Comparison of ENCODE assay signal across 11 cellular contexts in the genomic region with DNA sequence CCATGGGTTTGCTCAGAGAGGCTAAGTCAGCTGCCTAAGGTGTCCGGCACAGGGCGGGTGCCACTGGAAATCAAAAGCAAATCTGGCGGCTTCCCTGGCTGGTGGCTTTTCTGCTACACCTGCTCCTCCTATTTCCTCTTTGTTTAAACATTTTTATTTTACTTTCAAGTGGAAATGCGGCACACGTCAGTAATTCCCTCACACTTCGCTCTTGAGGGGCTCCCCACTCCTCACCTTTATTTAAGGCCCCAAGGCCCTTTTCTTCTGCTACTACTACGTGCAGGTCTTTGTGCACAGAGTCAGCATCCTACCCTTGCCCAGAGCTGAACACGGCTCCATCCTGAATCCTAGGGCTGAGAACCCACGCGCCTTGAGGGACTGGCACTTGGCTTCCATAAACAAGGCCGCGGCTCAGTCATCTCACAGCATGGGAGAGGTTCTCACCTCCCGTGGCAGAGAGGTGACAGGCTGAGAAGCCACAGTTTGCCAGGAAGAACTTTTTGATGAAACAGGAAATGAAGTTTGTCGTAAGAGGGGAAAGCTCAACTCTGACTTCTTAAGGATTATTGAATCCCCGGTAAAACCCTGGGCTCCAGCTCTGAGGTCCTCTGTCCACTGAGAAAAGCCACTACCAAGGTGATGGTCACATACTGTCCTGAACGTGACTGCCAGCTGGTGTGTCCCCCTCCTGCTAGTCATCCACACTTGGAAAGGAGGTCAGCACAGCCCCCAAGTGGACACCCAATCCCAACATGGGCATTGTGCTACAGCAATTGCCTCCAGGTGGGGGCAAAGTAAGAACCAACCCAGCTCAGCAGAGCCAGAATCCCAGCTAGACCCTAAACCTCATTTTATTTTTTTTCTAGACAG.
A peak's percentile ranks its signal among the peaks of the same experiment; 100 is the strongest.
DNase-seq lines count a peak whose midpoint lies in the region; ATAC-seq lines count a peak whose summit lies in the region.
"Had no signal": no experiment of that assay in that cellular context is flagged by ENCODE, and none has a peak within 500 bp of the region (broad histone marks: within the 10 kb centered on the region; RNA-seq: fewer than 3 reads in every experiment).

No MANE protein-coding gene starts in this region.

- H3K4me1 Mint-ChIP-seq in activated T-cell treated with anti-CD3 and anti-CD28 coated beads, Interleukin-2, amount 50 U/mL, for 24 hours (ENCODE audit: low read depth) = peaks cover 98% of the 10 kb centered on the region
- H3K4me1 Mint-ChIP-seq in memory B cell = peaks cover 41% of the 10 kb centered on the region

- H3K9me3 Mint-ChIP-seq in activated T-cell treated with anti-CD3 and anti-CD28 coated beads, Interleukin-2, amount 50 U/mL, for 24 hours = peaks cover 4% of the 10 kb centered on the region
- H3K9me3 Mint-ChIP-seq in memory B cell = peaks cover 2% of the 10 kb centered on the region

- H3K4me3 ChIP-seq in BLaER1 treated with 17β-estradiol and CSF1 and Interleukin-3, amounts not matched to agents 10 nM and 100 nM = 0 out of 20 replicates have a peak overlapping the region, but pooled peaks of 1 of the 10 experiments have one; percentile 2
- H3K4me3 ChIP-seq: colonic mucosa had no signal

- H3K9me3 ChIP-seq in BLaER1 treated with 17β-estradiol and CSF1 and Interleukin-3, amounts not matched to agents 10 nM and 100 nM (replicated peaks in 1 of 11) = no peaks in the 10 kb centered on the region
- no peaks in the 10 kb centered on the region for H3K9me3 ChIP-seq in KOPT-K1 (ENCODE audit: insufficient read depth, low read length, poor library complexity, severe bottlenecking)
- H3K9me3 ChIP-seq: colonic mucosa had no signal

- peaks cover 95% of the 10 kb centered on the region for H3K36me3 Mint-ChIP-seq in activated T-cell treated with anti-CD3 and anti-CD28 coated beads, Interleukin-2, amount 50 U/mL, for 24 hours (ENCODE audit: low read depth)
- H3K36me3 Mint-ChIP-seq in memory B cell = peaks cover 19% of the 10 kb centered on the region

- H3K27ac ChIP-seq in BLaER1 treated with 17β-estradiol and CSF1 and Interleukin-3, amounts not matched to agents 10 nM and 100 nM = peak overlapping the region in 8 of 11 experiments; percentile 30 to 91 (median 82); a peak in 14 of 22 replicates
- peak overlapping the region; percentile 12 for H3K27ac ChIP-seq in KOPT-K1 (ENCODE audit: low read depth, low read length, poor library complexity, severe bottlenecking)
- H3K27ac ChIP-seq: colonic mucosa had no signal

- peak overlapping the region; percentile 83 to 96 (median 93) for H3K4me2 ChIP-seq in BLaER1 treated with 17β-estradiol and CSF1 and Interleukin-3, amounts not matched to agents 10 nM and 100 nM

- H3K27me3 ChIP-seq in BLaER1 treated with 17β-estradiol and CSF1 and Interleukin-3, amounts not matched to agents 10 nM and 100 nM = no peaks in the 10 kb centered on the region
- H3K27me3 ChIP-seq: colonic mucosa had no signal

- H3K4me3 Mint-ChIP-seq in activated T-cell treated with anti-CD3 and anti-CD28 coated beads, Interleukin-2, amount 50 U/mL, for 24 hours = peak overlapping the region; percentile 44
- peak overlapping the region; percentile 47 for H3K4me3 Mint-ChIP-seq in memory B cell

- peak overlapping the region; percentile 94 for H3K27ac Mint-ChIP-seq in activated T-cell treated with anti-CD3 and anti-CD28 coated beads, Interleukin-2, amount 50 U/mL, for 24 hours
- peak overlapping the region; percentile 68 for H3K27ac Mint-ChIP-seq in memory B cell

- peaks cover 82 to 89% (median 87%) of the 10 kb centered on the region in 10 experiments for H3K4me1 ChIP-seq in BLaER1 treated with 17β-estradiol and CSF1 and Interleukin-3, amounts not matched to agents 10 nM and 100 nM
- H3K4me1 ChIP-seq: colonic mucosa had no signal

- peak overlapping the region in 3 of 11 experiments; percentile 0 to 74 (median 59); a peak in 5 of 22 replicates for H3K9ac ChIP-seq in BLaER1 treated with 17β-estradiol and CSF1 and Interleukin-3, amounts not matched to agents 10 nM and 100 nM

- no peaks in the 10 kb centered on the region for H3K27me3 Mint-ChIP-seq in activated T-cell treated with anti-CD3 and anti-CD28 coated beads, Interleukin-2, amount 50 U/mL, for 24 hours
- no peaks in the 10 kb centered on the region for H3K27me3 Mint-ChIP-seq in memory B cell

- peaks cover 0 to 4% (median 0%) of the 10 kb centered on the region in 11 experiments; a peak in 2 of 22 replicates for H4K20me1 ChIP-seq in BLaER1 treated with 17β-estradiol and CSF1 and Interleukin-3, amounts not matched to agents 10 nM and 100 nM

- ATAC-seq in memory B cell (ENCODE audit: low read depth) (peak; percentile 14), GM19467 (IDR thresholded peaks at IDR 0.05; ENCODE audit: unreplicated experiment) (no peak)

- H3K36me3 ChIP-seq in BLaER1 treated with 17β-estradiol and CSF1 and Interleukin-3, amounts not matched to agents 10 nM and 100 nM = no peaks in the 10 kb centered on the region
- H3K36me3 ChIP-seq in KOPT-K1 (ENCODE audit: insufficient read depth, low read length) = peaks cover 6% of the 10 kb centered on the region; the same call in 1 of the 2 replicates
- H3K36me3 ChIP-seq: colonic mucosa had no signal

- DNase-seq in activated T-cell treated with anti-CD3 and anti-CD28 coated beads, Interleukin-2, amount 50 U/mL, for 24 hours = peak; percentile 64
- DNase-seq in memory B cell (ENCODE audit: low spot score in 2 of 2) (no peak), NCI-H510A treated with DMSO at 0.1 percent for 48 hours (lab: John Stamatoyannopoulos, UW) (no peak), superior temporal gyrus (ENCODE audit: extremely low spot score) (no peak), DMS53 (lab: John Stamatoyannopoulos, UW) (no peak)
- DNase-seq: colonic mucosa, NCI-H1417, NCI-H526 treated with DMSO at 0.1 percent for 48 hours had no signal
